Comparison of ENCODE assay signal across 8 cellular contexts in genomic region chr3:46930176-46930944, GRCh38. TPM values are rescaled to one million over a fixed set of nuclear protein-coding genes. Genes with fewer than 3 reads are reported as not detected.
DNase-seq lines count a peak whose midpoint lies in the region; ATAC-seq and TF ChIP-seq lines count a peak whose summit lies in the region.

No MANE protein-coding gene starts in this region.

- H3K9me3 ChIP-seq in IMR-90 (ENCODE audit: control insufficient read depth, insufficient read depth, low read length) = no peaks in the 10 kb centered on the region
- no peaks in the 10 kb centered on the region for H3K9me3 ChIP-seq in stomach

- TF ChIP-seq CTCF in IMR-90 (conservative IDR thresholded peaks at IDR 0.05; ENCODE audit: low read depth, low read length) (no peak), stomach (IDR thresholded peaks at IDR 0.05) (no peak)

- H3K4me2 ChIP-seq in IMR-90 (ENCODE audit: low read depth, low read length) = no peak overlapping the region

- TF ChIP-seq POLR2A in IMR-90 (IDR thresholded peaks at IDR 0.05; ENCODE audit: low read depth, low read length) (no peak), stomach (IDR thresholded peaks at IDR 0.05) (no peak)

- H3K4me1 ChIP-seq in IMR-90 (ENCODE audit: control insufficient read depth, insufficient read depth, low read length) = peaks cover 40% of the 10 kb centered on the region
- peaks cover 93 to 100% (median 97%) of the 10 kb centered on the region in 4 donors for H3K4me1 ChIP-seq in stomach

- peaks cover 42% of the 10 kb centered on the region for H4K20me1 ChIP-seq in IMR-90 (ENCODE audit: insufficient read depth, low read length)

- no peak overlapping the region for H2AK9ac ChIP-seq in IMR-90 (replicated peaks; ENCODE audit: low read depth, low read length, poor library complexity)

- no peaks in the 10 kb centered on the region for H3K27me3 ChIP-seq in IMR-90 (ENCODE audit: control insufficient read depth, insufficient read depth, low read length)
- no peaks in the 10 kb centered on the region for H3K27me3 ChIP-seq in stomach

- no peak overlapping the region for H2BK120ac ChIP-seq in IMR-90 (ENCODE audit: low read depth, low read length)

- H2BK20ac ChIP-seq in IMR-90 (ENCODE audit: low read depth, low read length) = no peak overlapping the region

- H3K9me3 Mint-ChIP-seq in activated T-helper 17 cell treated with anti-CD3 and anti-CD28 coated beads, Interleukin-2, amount 50 U/mL, for 72 hours = peaks cover 5% of the 10 kb centered on the region

- peak overlapping the region; percentile 46 for H3K4me3 Mint-ChIP-seq in activated T-helper 17 cell treated with anti-CD3 and anti-CD28 coated beads, Interleukin-2, amount 50 U/mL, for 72 hours

- H2BK5ac ChIP-seq in IMR-90 (ENCODE audit: low read depth, low read length, poor library complexity, severe bottlenecking) = peak overlapping the region; percentile 24

- H3K56ac ChIP-seq in IMR-90 (ENCODE audit: extremely low read depth, insufficient read depth, low read length) = no peak overlapping the region

- no peak overlapping the region for H4K91ac ChIP-seq in IMR-90 (ENCODE audit: insufficient read depth, low read depth, low read length)

- no peak overlapping the region for H2BK15ac ChIP-seq in IMR-90 (ENCODE audit: low read depth, low read length)

- H3K23ac ChIP-seq in IMR-90 (ENCODE audit: low read depth, low read length) = no peak overlapping the region

- H3K27ac ChIP-seq in IMR-90 (ENCODE audit: insufficient read depth, low read length) (peak overlapping the region; percentile 6; the same call in 1 of the 2 replicates), stomach (peak overlapping the region; percentile 81 to 88 (median 87))

- 86% methylated on average over 3 of the region's 9 CpGs; no CpG with 5 or more reads in 1 of the 2 experiments for WGBS in IMR-90 (ENCODE audit: extremely low coverage in 2 of 2, insufficient read length in 1 of 2), 2 experiments
- 39 to 55% (median 45%) methylated on average over 7 to 9 of the region's 9 CpGs for WGBS in stomach, 5 donors

- H3K9ac ChIP-seq in IMR-90 (ENCODE audit: low read depth, low read length) = no peak overlapping the region

- peaks cover 36% of the 10 kb centered on the region for H3K4me1 Mint-ChIP-seq in activated T-helper 17 cell treated with anti-CD3 and anti-CD28 coated beads, Interleukin-2, amount 50 U/mL, for 72 hours

- no peak overlapping the region for H3K14ac ChIP-seq in IMR-90 (replicated peaks; ENCODE audit: low read depth, low read length)

- H4K8ac ChIP-seq in IMR-90 (ENCODE audit: low read depth in 2 of 2, low read length in 2 of 2) = no peak overlapping the region

- TF ChIP-seq RAD21 in IMR-90 (IDR thresholded peaks at IDR 0.05; ENCODE audit: low read length) = no peak

- 0 out of 2 replicates have a peak overlapping the region, but pooled peaks have one; percentile 13 for H2AK5ac ChIP-seq in IMR-90 (ENCODE audit: low read depth, low read length)

- CTCF ChIA-PET in IMR-90 (lab: Yijun Ruan, JAX) = interaction anchor here (0.7 kb wide), 1 partner anchor 50 kb away, joined by 3 read pairs; no protein-coding TSS in a partner anchor

- H3K27me3 Mint-ChIP-seq in activated T-helper 17 cell treated with anti-CD3 and anti-CD28 coated beads, Interleukin-2, amount 50 U/mL, for 72 hours = no peaks in the 10 kb centered on the region

- H3K36me3 Mint-ChIP-seq in activated T-helper 17 cell treated with anti-CD3 and anti-CD28 coated beads, Interleukin-2, amount 50 U/mL, for 72 hours (ENCODE audit: low read depth) = peaks cover 50% of the 10 kb centered on the region

- no peak overlapping the region for H3K18ac ChIP-seq in IMR-90 (ENCODE audit: low read depth, low read length)

- intact Hi-C loops in IMR-90 (cut with micrococcal nuclease) (loop anchor here (10.0 kb wide), 1 partner anchor 234 kb away; the partner anchor contains the start of gene SETD2), stomach (cut with DNase I; ENCODE audit: low total_unique reads) (no loop called here)

- no peak overlapping the region for H3K4me3 ChIP-seq in IMR-90 (ENCODE audit: insufficient read depth, low read depth, low read length)
- no peak overlapping the region for H3K4me3 ChIP-seq in stomach

- dilution Hi-C loops in IMR-90 (cut with HindIII; ENCODE audit: low sequenced_read_pairs, unreplicated experiment) = no loop called here

- no TSS peak for BruUV-seq in IMR-90 (replicated peaks; lab: Mats Ljungman, UMichigan)

- TF ChIP-seq EP300 in stomach (IDR thresholded peaks at IDR 0.05) = no peak

- POLR2A ChIA-PET in IMR-90 (lab: Charles Lee; ENCODE audit: unreplicated experiment) = interaction anchor here (0.6 kb wide), 1 partner anchor 77 kb away, joined by 4 read pairs; no protein-coding TSS in a partner anchor

- in situ Hi-C loops in IMR-90 (cut with MboI; ENCODE audit: low sequenced_read_pairs) = no loop called here

- H4K5ac ChIP-seq in IMR-90 (ENCODE audit: low read depth, low read length) = 0 out of 2 replicates have a peak overlapping the region, but pooled peaks have one; percentile 13

- H3K4ac ChIP-seq in IMR-90 (ENCODE audit: low read depth, low read length) = peak overlapping the region; percentile 3; the same call in 1 of the 2 replicates

- peaks cover 36% of the 10 kb centered on the region for H3K9me1 ChIP-seq in IMR-90 (ENCODE audit: insufficient read depth, low read length)

- no peak for ATAC-seq in IMR-90 (ENCODE audit: low read depth)
- ATAC-seq in activated T-helper 17 cell treated with anti-CD3 and anti-CD28 coated beads, Interleukin-2, amount 50 U/mL, for 72 hours (replicated peaks) = no peak
- ATAC-seq in left lobe of liver = peak; percentile 16
- no peak for ATAC-seq in GM21528 (IDR thresholded peaks at IDR 0.05; ENCODE audit: low FRiP score, unreplicated experiment)

- peaks cover 38 to 87% of the 10 kb centered on the region in 2 experiments for H3K79me1 ChIP-seq in IMR-90 (ENCODE audit: low read depth in 1 of 2, low read length in 2 of 2)

- peaks cover 12% of the 10 kb centered on the region for H3K36me3 ChIP-seq in IMR-90 (ENCODE audit: control insufficient read depth, insufficient read depth, low read length)
- H3K36me3 ChIP-seq in stomach = peaks cover 8 to 25% (median 15%) of the 10 kb centered on the region in 4 donors

- H2AFZ ChIP-seq in IMR-90 (replicated peaks; ENCODE audit: low read length, poor library complexity) = no peak overlapping the region

- H3K27ac Mint-ChIP-seq in activated T-helper 17 cell treated with anti-CD3 and anti-CD28 coated beads, Interleukin-2, amount 50 U/mL, for 72 hours = peak overlapping the region; percentile 78

- DNase-seq in IMR-90 (no peak), left lobe of liver (ENCODE audit: low spot score) (no peak), stomach (peak; percentile 52), HT-29 (ENCODE audit: low spot score) (no peak), SW 1271 (lab: John Stamatoyannopoulos, UW) (no peak), SKM-1 (lab: John Stamatoyannopoulos, UW; ENCODE audit: unreplicated experiment) (no peak)

TF ChIP-seq in IMR-90, 13 proteins besides CTCF, POLR2A, EP300 and RAD21:
- TF ChIP-seq RCOR1 (IDR thresholded peaks at IDR 0.05; ENCODE audit: insufficient replicate concordance, low read length) (no peak), NFE2L2 (IDR thresholded peaks at IDR 0.05; ENCODE audit: low read depth, low read length) (no peak)

RNA-seq across cellular contexts. Expression of gene CCDC12, which starts 46.2 kb away (rescaled TPM):
- 15.2 and 21.7 TPM in 2 replicates for total RNA-seq in IMR-90 (2012; rRNA removed)
- polyA plus RNA-seq in IMR-90 (2012; rRNA removed) = 35.1 and 41.7 TPM in 2 replicates
- polyA plus RNA-seq in IMR-90 (2012; cell fraction: cytosol; rRNA removed) = 43.9 and 71.8 TPM in 2 replicates
- 52.4 and 55.2 TPM in 2 replicates for polyA plus RNA-seq in IMR-90 (2012; cell fraction: nucleus; rRNA removed; ENCODE audit: low replicate concordance)
- total RNA-seq in activated T-helper 17 cell treated with anti-CD3 and anti-CD28 coated beads, Interleukin-2, amount 50 U/mL, for 72 hours = 10 to 100 TPM; 46.9 to 59.8 TPM
- total RNA-seq in left lobe of liver = 19.3 TPM
- 10 to 100 TPM in 4 of 5 donors, 1 to 10 TPM in 1; 2.9 to 55.3 (median 38.4) TPM for total RNA-seq in stomach
- 10 to 100 TPM; 84.2 to 88.7 (median 84.5) TPM for polyA plus RNA-seq in stomach
- total RNA-seq in HT-29 (2014; rRNA removed; shearing (Covaris generic)) = 38.2 and 39.4 TPM in 2 replicates

RNA-seq across cellular contexts. Expression of gene NBEAL2, which starts 49.1 kb away (rescaled TPM):
- 2.2 TPM in 2 replicates for total RNA-seq in IMR-90 (2012; rRNA removed)
- 11.7 and 12.5 TPM in 2 replicates for polyA plus RNA-seq in IMR-90 (2012; rRNA removed)
- 5.6 and 8.2 TPM in 2 replicates for polyA plus RNA-seq in IMR-90 (2012; cell fraction: cytosol; rRNA removed)
- polyA plus RNA-seq in IMR-90 (2012; cell fraction: nucleus; rRNA removed; ENCODE audit: low replicate concordance) = 80.3 and 267 TPM in 2 replicates
- 100 to 1,000 TPM; 140 to 169 TPM for total RNA-seq in activated T-helper 17 cell treated with anti-CD3 and anti-CD28 coated beads, Interleukin-2, amount 50 U/mL, for 72 hours
- 12.2 TPM for total RNA-seq in left lobe of liver
- total RNA-seq in stomach = 100 to 1,000 TPM in 4 of 5 donors, 10 to 100 TPM in 1; 50.9 to 653 (median 247) TPM
- polyA plus RNA-seq in stomach = 100 to 1,000 TPM in 1 of 3 donors, 10 to 100 TPM in 2; 35.0 to 193 (median 49.2) TPM
- total RNA-seq in HT-29 (2014; rRNA removed; shearing (Covaris generic)) = 154 and 168 TPM in 2 replicates

RNA-seq across cellular contexts. Expression of gene PTH1R, which starts 52.8 kb away (rescaled TPM):
- under 0.01 and 0.18 TPM in 2 replicates for total RNA-seq in IMR-90 (2012; rRNA removed)
- 0.15 and 0.56 TPM in 2 replicates for polyA plus RNA-seq in IMR-90 (2012; rRNA removed)
- 0.24 and 0.28 TPM in 2 replicates for polyA plus RNA-seq in IMR-90 (2012; cell fraction: cytosol; rRNA removed)
- polyA plus RNA-seq in IMR-90 (2012; cell fraction: nucleus; rRNA removed; ENCODE audit: low replicate concordance) = 0.23 and 0.77 TPM in 2 replicates
- total RNA-seq in activated T-helper 17 cell treated with anti-CD3 and anti-CD28 coated beads, Interleukin-2, amount 50 U/mL, for 72 hours = not detected
- total RNA-seq in left lobe of liver = 24.6 TPM
- 1 to 10 TPM; 2.6 to 4.0 (median 3.5) TPM for total RNA-seq in stomach
- 10 to 100 TPM in 2 of 3 donors, 1 to 10 TPM in 1; 8.4 to 22.4 (median 20.9) TPM for polyA plus RNA-seq in stomach
- not detected in 2 replicates for total RNA-seq in HT-29 (2014; rRNA removed; shearing (Covaris generic))
